8 cellular contexts compared by ENCODE assay signal in the genomic region with DNA sequence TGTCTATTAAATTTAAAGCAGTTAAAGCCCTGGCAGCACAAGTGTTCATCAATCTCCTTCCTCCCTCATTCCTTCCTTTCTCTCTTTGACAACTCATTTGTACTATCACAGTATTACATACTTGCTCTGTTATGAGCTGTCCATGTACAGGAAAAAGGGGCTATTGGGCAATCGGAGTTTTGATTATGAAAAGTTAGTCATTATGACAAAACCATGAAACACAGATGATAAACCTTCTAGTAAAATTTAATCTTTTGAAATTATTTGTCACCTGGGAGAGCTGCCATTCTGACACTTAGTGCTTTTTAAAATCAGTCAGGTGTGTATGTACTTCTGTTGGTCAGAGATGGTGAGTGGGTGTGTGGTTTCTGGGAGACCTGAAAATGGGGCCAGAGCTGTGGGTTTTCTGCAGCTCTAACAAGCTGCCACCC. TPM values are rescaled to one million over a fixed set of nuclear protein-coding genes. Genes with fewer than 3 reads are reported as not detected.
DNase-seq lines count a peak whose midpoint lies in the region; ATAC-seq, FAIRE-seq and TF ChIP-seq lines count a peak whose summit lies in the region.

No MANE protein-coding gene starts in this region.

- dilution Hi-C loops in keratinocyte (cut with MboI; ENCODE audit: extremely low pct_ligation_motif_present, low sequenced_read_pairs), result no loop called here

- peaks cover 71% of the 10 kb centered on the region for H3K4me1 ChIP-seq in keratinocyte (ENCODE audit: control insufficient read depth, extremely low read depth, insufficient read depth, low read length)
- H3K4me1 ChIP-seq in thoracic aorta (ENCODE audit: control insufficient read depth in 1 of 2, low read depth in 2 of 2), result peaks cover 58 to 87% of the 10 kb centered on the region in 2 donors
- peaks cover 33% of the 10 kb centered on the region for H3K4me1 ChIP-seq in ovary (ENCODE audit: insufficient read depth)

- TF ChIP-seq EP300 in ovary (IDR thresholded peaks at IDR 0.05), result no peak

- peak overlapping the region; percentile 62 for H3K9ac ChIP-seq in keratinocyte (ENCODE audit: control insufficient read depth, extremely low read depth, insufficient read depth, low read length)

- H3K9me1 ChIP-seq in keratinocyte (ENCODE audit: control insufficient read depth, extremely low read depth, insufficient read depth, low read length), result peaks cover 9% of the 10 kb centered on the region

- H3K27ac ChIP-seq in keratinocyte (ENCODE audit: control insufficient read depth, insufficient read depth, low read length) (peak overlapping the region; percentile 96), thoracic aorta (peak overlapping the region; percentile 7 to 47), ovary (no peak overlapping the region)

- no peak for TF ChIP-seq POLR2A in ovary (IDR thresholded peaks at IDR 0.05)

- no peaks in the 10 kb centered on the region for H3K27me3 Mint-ChIP-seq in activated naive CD8-positive, alpha-beta T cell

- H3K4me3 ChIP-seq in keratinocyte (ENCODE audit: control insufficient read depth in 2 of 3, extremely low read depth in 1 of 3, insufficient read depth in 2 of 3, low read depth in 1 of 3, low read length in 3 of 3) (peak overlapping the region in 1 of 3 experiments; percentile 40), thoracic aorta (no peak overlapping the region), ovary (no peak overlapping the region)

- H2AFZ ChIP-seq in keratinocyte (ENCODE audit: control insufficient read depth, low read length), result no peak overlapping the region

- WGBS in ovary, 3 donors, result 12 to 30% (median 20%) methylated on average over 1 of the region's 1 CpG

- intact Hi-C loops in ovary (cut with DNase I), result no loop called here

- H3K36me3 Mint-ChIP-seq in activated naive CD8-positive, alpha-beta T cell, result no peaks in the 10 kb centered on the region

- peaks cover 88% of the 10 kb centered on the region for H3K4me1 Mint-ChIP-seq in activated naive CD8-positive, alpha-beta T cell (ENCODE audit: low read depth)

- H3K36me3 ChIP-seq in keratinocyte (ENCODE audit: control insufficient read depth in 2 of 2, extremely low read depth in 1 of 2, insufficient read depth in 2 of 2, low read length in 2 of 2) (no peaks in the 10 kb centered on the region), thoracic aorta (no peaks in the 10 kb centered on the region), ovary (no peaks in the 10 kb centered on the region)

- FAIRE-seq in keratinocyte (lab: Jason Lieb, UNC), result peak; percentile 39

- peak overlapping the region; percentile 3 for H3K4me3 Mint-ChIP-seq in activated naive CD8-positive, alpha-beta T cell

- no peaks in the 10 kb centered on the region for H3K9me3 ChIP-seq in keratinocyte (ENCODE audit: control insufficient read depth, low read depth, low read length)
- no peaks in the 10 kb centered on the region for H3K9me3 ChIP-seq in thoracic aorta
- no peaks in the 10 kb centered on the region for H3K9me3 ChIP-seq in ovary

- TF ChIP-seq CTCF in keratinocyte (optimal IDR thresholded peaks at IDR 0.05 in 1 of 3, IDR thresholded peaks at IDR 0.05 in 1 of 3, conservative IDR thresholded peaks at IDR 0.05 in 1 of 3; ENCODE audit: extremely low read depth in 1 of 3, insufficient read depth in 2 of 3, low read length in 3 of 3) (no peak), thoracic aorta (IDR thresholded peaks at IDR 0.05) (no peak), ovary (IDR thresholded peaks at IDR 0.05) (no peak)

- H3K79me2 ChIP-seq in keratinocyte (ENCODE audit: control insufficient read depth, insufficient read depth, low read length), result peaks cover 83% of the 10 kb centered on the region

- ATAC-seq in thoracic aorta (ENCODE audit: insufficient number of reproducible peaks, low FRiP score, low read depth) (no peak), GM21526 (IDR thresholded peaks at IDR 0.05; ENCODE audit: low FRiP score, unreplicated experiment) (no peak)

- H3K27me3 ChIP-seq in keratinocyte (ENCODE audit: control insufficient read depth, extremely low read depth, insufficient read depth, low read length), result no peaks in the 10 kb centered on the region
- no peaks in the 10 kb centered on the region for H3K27me3 ChIP-seq in thoracic aorta (replicated peaks; ENCODE audit: insufficient read depth)
- no peaks in the 10 kb centered on the region for H3K27me3 ChIP-seq in ovary

- peak overlapping the region; percentile 68 for H3K27ac Mint-ChIP-seq in activated naive CD8-positive, alpha-beta T cell

- H3K9me3 Mint-ChIP-seq in activated naive CD8-positive, alpha-beta T cell (ENCODE audit: low read depth), result no peaks in the 10 kb centered on the region

- peak overlapping the region; percentile 80 for H3K4me2 ChIP-seq in keratinocyte (ENCODE audit: control insufficient read depth, extremely low read depth, insufficient read depth, low read depth, low read length)

- DNase-seq in activated T-cell treated with anti-CD3 and anti-CD28 coated beads for 24 hours (ENCODE audit: low read depth) (peak; percentile 31), activated T-cell treated with anti-CD3 and anti-CD28 coated beads for 4 hours (no peak), keratinocyte (ENCODE audit: low read depth, low spot score) (peak; percentile 71), thoracic aorta (ENCODE audit: low spot score) (no peak), HuH-7 (ENCODE audit: low spot score) (no peak), ovary (no peak)

- peaks cover 12% of the 10 kb centered on the region for H4K20me1 ChIP-seq in keratinocyte (ENCODE audit: control insufficient read depth, extremely low read depth, insufficient read depth, low read length)

RNA-seq across cellular contexts. Expression of a gene that starts 39.4 kb away (rescaled TPM):
- 46.6 to 99.0 TPM (median 84.1 TPM) in 3 replicates for polyA plus RNA-seq in keratinocyte
- polyA plus RNA-seq in keratinocyte (2011; ENCODE audit: low read depth), result 57.9 TPM
- polyA plus RNA-seq in keratinocyte (2011; cell fraction: cytosol; rRNA removed), result 69.4 and 77.1 TPM in 2 replicates
- 90.2 and 109 TPM in 2 replicates for polyA plus RNA-seq in keratinocyte (2011; cell fraction: nucleus; rRNA removed)
- polyA plus RNA-seq in keratinocyte (2012; ENCODE audit: low replicate concordance), result 45.2 and 134 TPM in 2 replicates
- polyA minus RNA-seq in keratinocyte, result 79.8 to 148 TPM (median 96.9 TPM) in 3 replicates
- polyA minus RNA-seq in keratinocyte (2011; cell fraction: cytosol; rRNA and poly(A)+ RNA removed), result 46.4 TPM
- 106 and 199 TPM in 2 replicates for polyA minus RNA-seq in keratinocyte (2011; cell fraction: nucleus; rRNA and poly(A)+ RNA removed)
- 100 to 1,000 TPM in 1 of 2 donors, 10 to 100 TPM in 1; 60.1 to 147 TPM for total RNA-seq in thoracic aorta
- 10 to 100 TPM; 38.4 to 60.9 (median 49.7) TPM for total RNA-seq in ovary
- polyA plus RNA-seq in ovary, result 10 to 100 TPM; 23.9 to 55.5 TPM

Comparison
In these comparisons a context has a peak if more than half of its experiments do, and no peak if none do; other contexts are left out.
1. DNase-seq: peak in activated T-cell treated with anti-CD3 and anti-CD28 coated beads for 24 hours (single experiment) and keratinocyte (single experiment); none in activated T-cell treated with anti-CD3 and anti-CD28 coated beads for 4 hours (single experiment), thoracic aorta (single experiment), HuH-7 (single experiment) and ovary (0 of 5).
2. H3K27ac ChIP-seq: peak in keratinocyte (single experiment) and thoracic aorta (2 of 2); none in ovary (0 of 2).